1 cellular context compared by ENCODE assay signal in the genomic region with DNA sequence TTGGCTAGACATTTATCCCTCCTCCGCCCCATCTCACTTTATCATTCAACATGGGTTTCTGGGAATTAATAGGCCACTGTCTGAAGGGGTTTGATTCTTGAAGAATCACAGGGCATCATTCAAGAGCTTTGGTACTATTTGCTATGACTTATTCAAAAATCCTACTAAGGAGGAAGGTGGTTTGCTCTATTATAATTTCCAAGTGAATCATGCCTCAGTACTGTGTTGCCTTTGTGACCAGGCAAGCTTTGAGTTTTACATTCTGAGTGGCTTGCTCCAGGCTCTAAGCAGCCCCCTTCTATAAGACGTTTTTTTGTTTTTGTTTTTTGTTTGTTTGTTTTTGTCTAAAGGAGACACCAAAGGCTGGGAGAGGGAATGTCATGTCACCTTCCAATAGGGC.
TF ChIP-seq lines count a peak whose summit lies in the region.

No MANE protein-coding gene starts in this region.

TF ChIP-seq in GM23338, 12 proteins besides CTCF, POLR2A, EP300 and RAD21 (continued from another document):
- TF ChIP-seq ZNF331 (CRISPR knock-in tag; IDR thresholded peaks at IDR 0.05; ENCODE audit: low read depth): no peak
- TF ChIP-seq, protein P1, sequence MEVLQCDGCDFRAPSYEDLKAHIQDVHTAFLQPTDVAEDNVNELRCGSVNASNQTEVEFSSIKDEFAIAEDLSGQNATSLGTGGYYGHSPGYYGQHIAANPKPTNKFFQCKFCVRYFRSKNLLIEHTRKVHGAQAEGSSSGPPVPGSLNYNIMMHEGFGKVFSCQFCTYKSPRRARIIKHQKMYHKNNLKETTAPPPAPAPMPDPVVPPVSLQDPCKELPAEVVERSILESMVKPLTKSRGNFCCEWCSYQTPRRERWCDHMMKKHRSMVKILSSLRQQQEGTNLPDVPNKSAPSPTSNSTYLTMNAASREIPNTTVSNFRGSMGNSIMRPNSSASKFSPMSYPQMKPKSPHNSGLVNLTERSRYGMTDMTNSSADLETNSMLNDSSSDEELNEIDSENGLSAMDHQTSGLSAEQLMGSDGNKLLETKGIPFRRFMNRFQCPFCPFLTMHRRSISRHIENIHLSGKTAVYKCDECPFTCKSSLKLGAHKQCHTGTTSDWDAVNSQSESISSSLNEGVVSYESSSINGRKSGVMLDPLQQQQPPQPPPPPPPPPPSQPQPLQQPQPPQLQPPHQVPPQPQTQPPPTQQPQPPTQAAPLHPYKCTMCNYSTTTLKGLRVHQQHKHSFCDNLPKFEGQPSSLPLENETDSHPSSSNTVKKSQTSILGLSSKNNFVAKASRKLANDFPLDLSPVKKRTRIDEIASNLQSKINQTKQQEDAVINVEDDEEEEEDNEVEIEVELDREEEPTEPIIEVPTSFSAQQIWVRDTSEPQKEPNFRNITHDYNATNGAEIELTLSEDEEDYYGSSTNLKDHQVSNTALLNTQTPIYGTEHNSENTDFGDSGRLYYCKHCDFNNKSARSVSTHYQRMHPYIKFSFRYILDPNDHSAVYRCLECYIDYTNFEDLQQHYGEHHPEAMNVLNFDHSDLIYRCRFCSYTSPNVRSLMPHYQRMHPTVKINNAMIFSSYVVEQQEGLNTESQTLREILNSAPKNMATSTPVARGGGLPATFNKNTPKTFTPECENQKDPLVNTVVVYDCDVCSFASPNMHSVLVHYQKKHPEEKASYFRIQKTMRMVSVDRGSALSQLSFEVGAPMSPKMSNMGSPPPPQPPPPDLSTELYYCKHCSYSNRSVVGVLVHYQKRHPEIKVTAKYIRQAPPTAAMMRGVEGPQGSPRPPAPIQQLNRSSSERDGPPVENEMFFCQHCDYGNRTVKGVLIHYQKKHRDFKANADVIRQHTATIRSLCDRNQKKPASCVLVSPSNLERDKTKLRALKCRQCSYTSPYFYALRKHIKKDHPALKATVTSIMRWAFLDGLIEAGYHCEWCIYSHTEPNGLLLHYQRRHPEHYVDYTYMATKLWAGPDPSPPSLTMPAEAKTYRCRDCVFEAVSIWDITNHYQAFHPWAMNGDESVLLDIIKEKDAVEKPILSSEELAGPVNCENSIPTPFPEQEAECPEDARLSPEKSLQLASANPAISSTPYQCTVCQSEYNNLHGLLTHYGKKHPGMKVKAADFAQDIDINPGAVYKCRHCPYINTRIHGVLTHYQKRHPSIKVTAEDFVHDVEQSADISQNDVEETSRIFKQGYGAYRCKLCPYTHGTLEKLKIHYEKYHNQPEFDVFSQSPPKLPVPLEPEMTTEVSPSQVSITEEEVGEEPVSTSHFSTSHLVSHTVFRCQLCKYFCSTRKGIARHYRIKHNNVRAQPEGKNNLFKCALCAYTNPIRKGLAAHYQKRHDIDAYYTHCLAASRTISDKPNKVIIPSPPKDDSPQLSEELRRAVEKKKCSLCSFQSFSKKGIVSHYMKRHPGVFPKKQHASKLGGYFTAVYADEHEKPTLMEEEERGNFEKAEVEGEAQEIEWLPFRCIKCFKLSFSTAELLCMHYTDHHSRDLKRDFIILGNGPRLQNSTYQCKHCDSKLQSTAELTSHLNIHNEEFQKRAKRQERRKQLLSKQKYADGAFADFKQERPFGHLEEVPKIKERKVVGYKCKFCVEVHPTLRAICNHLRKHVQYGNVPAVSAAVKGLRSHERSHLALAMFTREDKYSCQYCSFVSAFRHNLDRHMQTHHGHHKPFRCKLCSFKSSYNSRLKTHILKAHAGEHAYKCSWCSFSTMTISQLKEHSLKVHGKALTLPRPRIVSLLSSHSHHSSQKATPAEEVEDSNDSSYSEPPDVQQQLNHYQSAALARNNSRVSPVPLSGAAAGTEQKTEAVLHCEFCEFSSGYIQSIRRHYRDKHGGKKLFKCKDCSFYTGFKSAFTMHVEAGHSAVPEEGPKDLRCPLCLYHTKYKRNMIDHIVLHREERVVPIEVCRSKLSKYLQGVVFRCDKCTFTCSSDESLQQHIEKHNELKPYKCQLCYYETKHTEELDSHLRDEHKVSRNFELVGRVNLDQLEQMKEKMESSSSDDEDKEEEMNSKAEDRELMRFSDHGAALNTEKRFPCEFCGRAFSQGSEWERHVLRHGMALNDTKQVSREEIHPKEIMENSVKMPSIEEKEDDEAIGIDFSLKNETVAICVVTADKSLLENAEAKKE (CRISPR knock-in tag; IDR thresholded peaks at IDR 0.05): no peak
